In genomic region chr10:78844956-78845355, GRCh38 we compare ENCODE assay signal across 22 cellular contexts.
DNase-seq lines count a peak whose midpoint lies in the region; ATAC-seq and TF ChIP-seq lines count a peak whose summit lies in the region.
"Had no signal": no experiment of that assay in that cellular context is flagged by ENCODE, and none has a peak within 500 bp of the region (broad histone marks: within the 10 kb centered on the region; RNA-seq: fewer than 3 reads in every experiment).

No MANE protein-coding gene starts in this region.

- peaks cover 2% of the 10 kb centered on the region for H3K36me3 Mint-ChIP-seq in chondrocyte (ENCODE audit: low read depth)

- H3K9me3 Mint-ChIP-seq in chondrocyte (ENCODE audit: low read depth), result no peaks in the 10 kb centered on the region

- ATAC-seq in GM21723 (IDR thresholded peaks at IDR 0.05; ENCODE audit: unreplicated experiment), result no peak
- ATAC-seq: lower lobe of right lung, right cardiac atrium had no signal

- peak overlapping the region in 1 of 3 donors; percentile 28 for H3K27ac ChIP-seq in thyroid gland
- H3K27ac ChIP-seq: BLaER1, cardiac muscle cell, lower lobe of right lung, uterus, VCaP had no signal

- peaks cover 11 to 12% of the 10 kb centered on the region in 2 donors for H3K4me1 ChIP-seq in thyroid gland
- H3K4me1 ChIP-seq: BLaER1, lower lobe of right lung, uterus had no signal

- H3K4me3 Mint-ChIP-seq in chondrocyte (ENCODE audit: unreplicated experiment), result no peak overlapping the region

- WGBS in thyroid gland, 2 donors, result 44% methylated on average over 5 of the region's 5 CpGs

- TF ChIP-seq POLR2A in thyroid gland (IDR thresholded peaks at IDR 0.05), result no peak

- intact Hi-C loops in thyroid gland (cut with DNase I), result no loop called here

- peak; percentile 30 for TF ChIP-seq CTCF in chondrocyte (IDR thresholded peaks at IDR 0.05)
- TF ChIP-seq CTCF in thyroid gland (IDR thresholded peaks at IDR 0.05), result peak in 3 of 6 experiments; percentile 30 to 48 (median 40)

- no peaks in the 10 kb centered on the region for H3K4me1 Mint-ChIP-seq in chondrocyte (ENCODE audit: low read depth)

- H3K27ac Mint-ChIP-seq in chondrocyte (ENCODE audit: unreplicated experiment), result no peak overlapping the region

- H3K27me3 ChIP-seq in thyroid gland, result no peaks in the 10 kb centered on the region
- H3K27me3 ChIP-seq: BLaER1, cardiac muscle cell, uterus had no signal

- H3K27me3 Mint-ChIP-seq in chondrocyte (ENCODE audit: low read depth), result peaks cover 16% of the 10 kb centered on the region

- DNase-seq in NCI-H2107 (lab: John Stamatoyannopoulos, UW) (peak; percentile 10), NCI-H2107 treated with DMSO at 0.1 percent for 48 hours (lab: John Stamatoyannopoulos, UW; ENCODE audit: unreplicated experiment) (no peak), NCI-H526 treated with DMSO at 0.1 percent for 48 hours (lab: John Stamatoyannopoulos, UW) (peak; percentile 37), chondrocyte (ENCODE audit: low spot score) (no peak), thyroid gland (peak; percentile 26 to 44), NCI-H146 treated with DMSO at 0.1 percent for 48 hours (lab: John Stamatoyannopoulos, UW; ENCODE audit: unreplicated experiment) (no peak), NCI-H146 (lab: John Stamatoyannopoulos, UW) (no peak)
- DNase-seq: activated gamma-delta T cell, foreskin fibroblast, KBM-7, lower lobe of right lung, NCI-H2171, NCI-H82, OCI-M1, right cardiac atrium, SHP77 treated with DMSO at 0.1 percent for 48 hours, substantia nigra, uterus had no signal

- H3K36me3 ChIP-seq in thyroid gland, result no peaks in the 10 kb centered on the region
- H3K36me3 ChIP-seq: BLaER1, cardiac muscle cell, lower lobe of right lung, uterus had no signal

- H3K9me3 ChIP-seq in thyroid gland, result no peaks in the 10 kb centered on the region
- H3K9me3 ChIP-seq: lower lobe of right lung, uterus had no signal

- H3K4me3 ChIP-seq in thyroid gland (replicated peaks in 1 of 3), result no peak overlapping the region
- H3K4me3 ChIP-seq: BLaER1, cardiac muscle cell, lower lobe of right lung, uterus had no signal

Comparison
In these comparisons a context has a peak if more than half of its experiments do, and no peak if none do; other contexts are left out.
1. DNase-seq: peak in NCI-H2107 (single experiment), NCI-H526 treated with DMSO at 0.1 percent for 48 hours (single experiment) and thyroid gland (2 of 2); none in NCI-H2107 treated with DMSO at 0.1 percent for 48 hours (single experiment), chondrocyte (single experiment), NCI-H146 treated with DMSO at 0.1 percent for 48 hours (single experiment) and NCI-H146 (single experiment).